Comparison of ENCODE assay signal across 8 cellular contexts in the genomic region with DNA sequence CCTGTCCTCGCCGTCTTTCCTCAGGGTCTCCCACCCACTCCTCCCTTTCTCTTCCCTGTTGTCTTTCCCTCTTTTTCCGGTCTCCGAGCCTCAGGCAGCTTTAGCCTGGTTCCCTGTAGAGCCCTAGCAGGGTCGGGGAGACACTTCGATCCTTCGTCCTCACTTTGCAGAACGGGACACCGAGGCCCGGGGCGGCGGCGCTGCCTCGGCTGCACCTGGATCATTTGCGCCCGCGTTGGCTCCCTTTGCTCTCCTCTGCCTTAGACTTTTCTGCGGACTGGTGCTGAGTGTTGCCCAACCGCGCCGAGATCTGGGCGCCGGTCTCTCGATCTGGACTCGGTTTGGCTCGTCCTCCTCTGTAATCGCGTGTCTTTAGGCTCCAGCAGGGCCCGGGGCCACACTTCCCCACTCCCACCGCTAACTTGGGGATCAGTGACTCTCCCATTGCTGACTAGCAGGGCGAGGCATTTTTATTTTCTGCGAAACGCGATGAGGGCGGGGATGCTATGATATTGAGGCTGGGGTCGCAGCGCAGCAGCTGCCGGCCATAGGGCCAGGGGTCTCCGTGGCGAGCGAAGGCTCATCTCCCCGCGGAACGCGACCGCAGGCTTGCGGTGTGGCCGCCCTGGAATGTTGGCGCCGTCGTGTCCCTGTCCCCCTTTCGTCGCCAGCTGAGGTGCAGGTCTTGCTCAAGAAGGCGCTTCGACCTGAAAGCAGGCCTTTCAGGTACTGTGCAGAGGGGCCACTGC. TPM values are rescaled to one million over a fixed set of nuclear protein-coding genes. Genes with fewer than 3 reads are reported as not detected.
A peak's percentile ranks its signal among the peaks of the same experiment; 100 is the strongest.
DNase-seq lines count a peak whose midpoint lies in the region; ATAC-seq and TF ChIP-seq lines count a peak whose summit lies in the region.

No MANE protein-coding gene starts in this region.

- no peaks in the 10 kb centered on the region for H4K20me1 ChIP-seq in fibroblast of lung (ENCODE audit: control insufficient read depth, extremely low read depth, insufficient read depth, low read length)

- DNase-seq in SJCRH30 (no peak), fibroblast of lung (ENCODE audit: low read depth in 2 of 2) (no peak), retina (peak; percentile 61), cortex of kidney (lab: John Stamatoyannopoulos, UW) (no peak), DMS 273 treated with DMSO at 0.1 percent for 48 hours (lab: John Stamatoyannopoulos, UW) (no peak)

- ATAC-seq in GM21526 (IDR thresholded peaks at IDR 0.05; ENCODE audit: low FRiP score, unreplicated experiment) (no peak), GM18868 (IDR thresholded peaks at IDR 0.05; ENCODE audit: unreplicated experiment) (no peak)

- no peak for TF ChIP-seq CTCF in fibroblast of lung (conservative IDR thresholded peaks at IDR 0.05 in 1 of 2, IDR thresholded peaks at IDR 0.05 in 1 of 2; ENCODE audit: low read depth in 1 of 2, low read length in 2 of 2)

- H3K27ac ChIP-seq in SJCRH30 = no peak overlapping the region; the same call in 1 of the 2 replicates
- no peak overlapping the region for H3K27ac ChIP-seq in fibroblast of lung (ENCODE audit: insufficient read depth, low read length)

- H3K27me3 ChIP-seq in SJCRH30 = no peaks in the 10 kb centered on the region
- H3K27me3 ChIP-seq in fibroblast of lung (ENCODE audit: control insufficient read depth, insufficient read depth, low read length) = peaks cover 27% of the 10 kb centered on the region

- H3K9ac ChIP-seq in ES-I3 (ENCODE audit: low read depth, low read length) (peak overlapping the region; percentile 90), fibroblast of lung (ENCODE audit: insufficient read depth, low read length) (no peak overlapping the region)

- peak overlapping the region; percentile 36 for H2AFZ ChIP-seq in fibroblast of lung (ENCODE audit: low read length)

- H3K4me3 ChIP-seq in SJCRH30 (peak overlapping the region; percentile 94), fibroblast of lung (replicated peaks in 1 of 4; ENCODE audit: control extremely low read depth in 1 of 4, insufficient read depth in 1 of 4, low read depth in 3 of 4, low read length in 4 of 4) (peak overlapping the region; percentile 48 to 87 (median 64))

- H3K36me3 ChIP-seq in ES-I3 (ENCODE audit: insufficient read depth, low read length) (no peaks in the 10 kb centered on the region), SJCRH30 (no peaks in the 10 kb centered on the region), fibroblast of lung (ENCODE audit: control insufficient read depth, insufficient read depth, low read length) (no peaks in the 10 kb centered on the region)

- peak overlapping the region; percentile 73 for H3K4me2 ChIP-seq in fibroblast of lung (ENCODE audit: extremely low read depth, insufficient read depth, low read length)

- H3K79me2 ChIP-seq in fibroblast of lung (ENCODE audit: control insufficient read depth, insufficient read depth, low read length) = no peaks in the 10 kb centered on the region

- H3K4me1 ChIP-seq in ES-I3 (ENCODE audit: insufficient read depth, low read length) (no peaks in the 10 kb centered on the region), SJCRH30 (peaks cover 22% of the 10 kb centered on the region), fibroblast of lung (ENCODE audit: control insufficient read depth, extremely low read depth, insufficient read depth, low read length) (no peaks in the 10 kb centered on the region)

- H3K9me3 ChIP-seq in ES-I3 (ENCODE audit: control insufficient read depth, insufficient read depth, low read length) (no peaks in the 10 kb centered on the region), SJCRH30 (replicated peaks) (no peaks in the 10 kb centered on the region), fibroblast of lung (ENCODE audit: control insufficient read depth, insufficient read depth, low read depth, low read length) (no peaks in the 10 kb centered on the region)

RNA-seq across cellular contexts. Expression of gene E2F8, which starts 1.6 kb away (rescaled TPM):
- 13.8 and 17.7 TPM in 2 replicates for total RNA-seq in SJCRH30 (2014; rRNA removed; shearing (Covaris generic))
- 0.17 TPM in 1 of 2 replicates, not detected in the other for total RNA-seq in fibroblast of lung
- polyA plus RNA-seq in fibroblast of lung = 0.94 and 3.8 TPM in 2 replicates
- polyA plus RNA-seq in fibroblast of lung (2012) = 0.84 and 2.0 TPM in 2 replicates
- polyA minus RNA-seq in fibroblast of lung (ENCODE audit: low replicate concordance) = 0.12 and 2.3 TPM in 2 replicates

RNA-seq across cellular contexts. Expression of gene CSRP3, which starts 40.6 kb away (rescaled TPM):
- 4.5 and 4.6 TPM in 2 replicates for total RNA-seq in SJCRH30 (2014; rRNA removed; shearing (Covaris generic))
- not detected in 2 replicates for total RNA-seq in fibroblast of lung
- 0.15 TPM in 1 of 2 replicates, not detected in the other for polyA plus RNA-seq in fibroblast of lung
- polyA plus RNA-seq in fibroblast of lung (2012) = not detected in 2 replicates
- not detected in 2 replicates for polyA minus RNA-seq in fibroblast of lung (ENCODE audit: low replicate concordance)

Comparison
In these comparisons a context has a peak if more than half of its experiments do, and no peak if none do; other contexts are left out.
1. RNA of gene E2F8, which starts 1.6 kb away (total RNA-seq): 13.8 to 17.7 TPM in SJCRH30; 0.17 TPM in fibroblast of lung; every median in the first group is over 10 times any median in the second.